In the genomic region with DNA sequence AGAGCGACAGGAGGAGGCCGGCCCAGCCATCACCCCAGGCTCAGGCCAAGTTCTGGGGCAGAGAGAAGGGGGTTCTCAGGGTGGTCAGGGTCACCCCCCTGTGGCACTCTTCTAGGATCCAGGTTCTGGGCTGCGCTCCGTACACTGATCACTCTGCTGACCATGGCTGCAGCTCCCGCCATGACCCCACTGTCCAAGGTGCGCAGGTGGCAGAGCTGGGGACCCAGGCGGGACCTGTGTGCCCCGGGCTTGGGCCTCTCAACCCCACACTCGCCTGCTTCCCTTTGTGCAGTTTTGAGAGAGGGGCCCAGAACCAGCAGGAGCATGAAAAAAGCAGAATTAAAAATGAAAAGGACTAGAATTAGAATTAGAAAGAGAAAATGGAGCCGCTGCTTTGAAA, we compare ENCODE assay signal across 20 cellular contexts.
"Had no signal": no experiment of that assay in that cellular context is flagged by ENCODE, and none has a peak within 500 bp of the region (broad histone marks: within the 10 kb centered on the region; RNA-seq: fewer than 3 reads in every experiment).

No MANE protein-coding gene starts in this region.

- H3K4me3 Mint-ChIP-seq: activated CD4-positive, alpha-beta memory T cell treated with anti-CD3 and anti-CD28 coated beads, Interleukin-2, amount 10 ng/mL, durations not matched to agents 7 days and 5 days; activated naive CD8-positive, alpha-beta T cell; effector memory CD8-positive, alpha-beta T cell; memory B cell; natural killer cell; stimulated activated effector memory CD8-positive, alpha-beta T cell treated with anti-CD3 and anti-CD28 coated beads, Interleukin-12 subunit alpha, Interleukin-12 subunit beta, amount 100 ng/mL, for 72 hours had no signal

- H3K4me1 Mint-ChIP-seq: activated CD4-positive, alpha-beta memory T cell treated with anti-CD3 and anti-CD28 coated beads, Interleukin-2, amount 10 ng/mL, durations not matched to agents 7 days and 5 days; natural killer cell had no signal

- H3K27ac ChIP-seq: brain microvascular endothelial cell, epithelial cell of prostate, left ventricle myocardium inferior, thoracic aorta had no signal

- H3K27me3 ChIP-seq: brain microvascular endothelial cell had no signal

- FAIRE-seq: keratinocyte had no signal

- H3K36me3 ChIP-seq: brain microvascular endothelial cell, left ventricle myocardium inferior, thoracic aorta had no signal

- H3K27ac Mint-ChIP-seq: activated CD4-positive, alpha-beta memory T cell treated with anti-CD3 and anti-CD28 coated beads, Interleukin-2, amount 10 ng/mL, durations not matched to agents 7 days and 5 days; activated naive CD8-positive, alpha-beta T cell; effector memory CD8-positive, alpha-beta T cell; memory B cell; natural killer cell; stimulated activated effector memory CD8-positive, alpha-beta T cell treated with anti-CD3 and anti-CD28 coated beads, Interleukin-12 subunit alpha, Interleukin-12 subunit beta, amount 100 ng/mL, for 72 hours had no signal

- ATAC-seq: effector memory CD8-positive, alpha-beta T cell; natural killer cell; stimulated activated effector memory CD8-positive, alpha-beta T cell treated with anti-CD3 and anti-CD28 coated beads, Interleukin-12 subunit alpha, Interleukin-12 subunit beta, amount 100 ng/mL, for 72 hours had no signal

- H3K9me3 ChIP-seq: left ventricle myocardium inferior, thoracic aorta had no signal

- H3K36me3 Mint-ChIP-seq: activated naive CD8-positive, alpha-beta T cell; memory B cell; natural killer cell had no signal

- H3K9me3 Mint-ChIP-seq: natural killer cell; stimulated activated effector memory CD8-positive, alpha-beta T cell treated with anti-CD3 and anti-CD28 coated beads, Interleukin-12 subunit alpha, Interleukin-12 subunit beta, amount 100 ng/mL, for 72 hours had no signal

- DNase-seq: activated CD4-positive, alpha-beta memory T cell treated with anti-CD3 and anti-CD28 coated beads, Interleukin-2, amount 10 ng/mL, durations not matched to agents 7 days and 5 days; activated CD4-positive, alpha-beta T cell treated with anti-CD3 and anti-CD28 coated beads for 4 hours; activated gamma-delta T cell; activated T-cell treated with anti-CD3 and anti-CD28 coated beads, Interleukin-2, amount 50 U/mL, for 48 hours; amygdala; brain microvascular endothelial cell; dermis blood vessel endothelial cell; effector memory CD8-positive, alpha-beta T cell; foreskin melanocyte; left ventricle myocardium inferior; natural killer cell; stimulated activated CD4-positive, alpha-beta T cell treated with anti-CD3 and anti-CD28 coated beads, Interleukin-12 subunit alpha, Interleukin-12 subunit beta, amount 100 ng/mL, for 4 hours; stimulated activated CD4-positive, alpha-beta T cell treated with anti-CD3 and anti-CD28 coated beads, Interleukin-2, amount 100 ng/mL, for 24 hours; T-helper 2 cell had no signal

- H3K4me1 ChIP-seq: left ventricle myocardium inferior had no signal

- H3K4me3 ChIP-seq: left ventricle myocardium inferior, thoracic aorta had no signal

- H3K27me3 Mint-ChIP-seq: activated CD4-positive, alpha-beta memory T cell treated with anti-CD3 and anti-CD28 coated beads, Interleukin-2, amount 10 ng/mL, durations not matched to agents 7 days and 5 days had no signal
